Comparison of ENCODE assay signal across 22 cellular contexts in the genomic region with DNA sequence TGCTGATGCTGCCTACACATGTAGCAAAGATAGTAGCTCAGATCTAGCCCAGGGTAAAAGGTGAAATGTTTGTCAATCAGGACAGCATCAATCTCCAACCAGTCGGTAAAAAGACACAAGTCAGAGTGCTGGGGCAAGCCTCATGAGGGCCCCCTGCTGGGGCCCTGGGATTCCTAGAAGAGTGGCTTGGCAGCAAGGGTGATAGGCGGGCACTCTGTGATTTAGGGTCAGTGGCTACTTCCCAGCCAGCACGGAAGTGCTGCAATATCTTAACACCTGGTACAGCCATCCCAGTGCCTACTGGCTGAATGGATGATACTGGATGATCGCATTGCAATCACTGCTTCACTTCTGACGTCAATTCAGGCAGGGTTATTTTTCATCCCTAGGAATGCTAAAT.
DNase-seq lines count a peak whose midpoint lies in the region; ATAC-seq and TF ChIP-seq lines count a peak whose summit lies in the region.
"Had no signal": no experiment of that assay in that cellular context is flagged by ENCODE, and none has a peak within 500 bp of the region (broad histone marks: within the 10 kb centered on the region; RNA-seq: fewer than 3 reads in every experiment).

No MANE protein-coding gene starts in this region.

- no peaks in the 10 kb centered on the region for H3K27me3 ChIP-seq in Karpas-422 (ENCODE audit: low read length)
- H3K27me3 ChIP-seq in colonic mucosa, result no peaks in the 10 kb centered on the region
- peaks cover 92% of the 10 kb centered on the region for H3K27me3 ChIP-seq in WERI-Rb-1 (ENCODE audit: insufficient read depth, low read depth, severe bottlenecking)
- H3K27me3 ChIP-seq: BE2C had no signal

- peak; percentile 41 for ATAC-seq in mucosa of descending colon

- TF ChIP-seq CTCF in colonic mucosa (IDR thresholded peaks at IDR 0.05) (peak; percentile 33), mucosa of descending colon (IDR thresholded peaks at IDR 0.05) (no peak), WERI-Rb-1 (IDR thresholded peaks at IDR 0.05; ENCODE audit: low read depth, low read length) (no peak)

- H3K9ac ChIP-seq in Karpas-422 (ENCODE audit: low read length), result no peak overlapping the region
- no peak overlapping the region for H3K9ac ChIP-seq in colonic mucosa (ENCODE audit: low read depth in 2 of 2, low read length in 2 of 2)

- no peak overlapping the region for H2AFZ ChIP-seq in Karpas-422 (ENCODE audit: low read length)
- H2AFZ ChIP-seq: PC-9 had no signal

- H3K79me2 ChIP-seq in Karpas-422 (ENCODE audit: low read length), result no peaks in the 10 kb centered on the region

- no peaks in the 10 kb centered on the region for H4K20me1 ChIP-seq in Karpas-422 (ENCODE audit: insufficient read depth, low read depth, low read length)

- no peak overlapping the region for H3K4me2 ChIP-seq in Karpas-422 (ENCODE audit: low read depth, low read length, poor library complexity, severe bottlenecking)
- H3K4me2 ChIP-seq: PC-9 had no signal

- no peaks in the 10 kb centered on the region for H3K9me3 ChIP-seq in Karpas-422 (ENCODE audit: low read length)
- no peaks in the 10 kb centered on the region for H3K9me3 ChIP-seq in colonic mucosa
- peaks cover 5% of the 10 kb centered on the region for H3K9me3 ChIP-seq in mucosa of descending colon
- peaks cover 4% of the 10 kb centered on the region for H3K9me3 ChIP-seq in WERI-Rb-1 (ENCODE audit: severe bottlenecking)
- H3K9me3 ChIP-seq: BE2C had no signal

- no peak overlapping the region for H3K27ac ChIP-seq in Karpas-422 (ENCODE audit: low read length)
- H3K27ac ChIP-seq in colonic mucosa, result no peak overlapping the region
- no peak overlapping the region for H3K27ac ChIP-seq in WERI-Rb-1
- H3K27ac ChIP-seq: PC-9 had no signal

- H3K4me1 ChIP-seq in Karpas-422 (ENCODE audit: low read length) (no peaks in the 10 kb centered on the region), colonic mucosa (no peaks in the 10 kb centered on the region), mucosa of descending colon (ENCODE audit: low read depth) (no peaks in the 10 kb centered on the region)
- H3K4me1 ChIP-seq: BE2C had no signal

- H3K36me3 ChIP-seq in Karpas-422 (ENCODE audit: insufficient read depth, low read length), result no peaks in the 10 kb centered on the region
- H3K36me3 ChIP-seq in colonic mucosa, result no peaks in the 10 kb centered on the region
- H3K36me3 ChIP-seq in mucosa of descending colon (ENCODE audit: low read depth), result no peaks in the 10 kb centered on the region
- no peaks in the 10 kb centered on the region for H3K36me3 ChIP-seq in WERI-Rb-1
- H3K36me3 ChIP-seq: BE2C had no signal

- H3K4me3 ChIP-seq in Karpas-422 (ENCODE audit: low read length), result no peak overlapping the region
- H3K4me3 ChIP-seq in colonic mucosa, result no peak overlapping the region
- no peak overlapping the region for H3K4me3 ChIP-seq in mucosa of descending colon
- no peak overlapping the region for H3K4me3 ChIP-seq in WERI-Rb-1 (ENCODE audit: low read depth, low read length)
- H3K4me3 ChIP-seq: PC-9 had no signal

- intact Hi-C loops in colonic mucosa (cut with DNase I), result loop anchor here (10.0 kb wide), 1 partner anchor 468 kb away; no protein-coding TSS in a partner anchor
- intact Hi-C loops in mucosa of descending colon (cut with DNase I, micrococcal nuclease), result no loop called here

- peak; percentile 12 for DNase-seq in DMS53 (lab: John Stamatoyannopoulos, UW)
- no peak for DNase-seq in DMS53 treated with DMSO at 0.1 percent for 48 hours (lab: John Stamatoyannopoulos, UW; ENCODE audit: unreplicated experiment)
- peak; percentile 70 for DNase-seq in Karpas-422
- no peak for DNase-seq in colonic mucosa
- peak in 2 of 3 donors; percentile 34 to 39 for DNase-seq in mucosa of descending colon
- DNase-seq in NCI-H1417 treated with DMSO at 0.1 percent for 48 hours (lab: John Stamatoyannopoulos, UW), result no peak
- no peak for DNase-seq in stimulated activated CD4-positive, alpha-beta T cell treated with anti-CD3 and anti-CD28 coated beads, Interleukin-2, amount 100 ng/mL, for 24 hours
- DNase-seq in WERI-Rb-1, result no peak
- DNase-seq: activated CD4-positive, alpha-beta T cell treated with anti-CD3 and anti-CD28 coated beads, Interleukin-2, amount 50 U/mL, for 1 hour; activated CD8-positive, alpha-beta memory T cell treated with anti-CD3 and anti-CD28 coated beads, Interleukin-2, amount 50 U/mL, for 4 hours; activated naive CD8-positive, alpha-beta T cell treated with anti-CD3 and anti-CD28 coated beads, Interleukin-2, amount 50 U/mL, for 24 hours; BE2C; COR-L47; cortex of kidney; hippocampal formation; mammary epithelial cell; NCI-H1436; NCI-H2171; NCI-H82; PC-9; retina; stimulated activated CD8-positive, alpha-beta memory T cell treated with anti-CD3 and anti-CD28 coated beads, Interleukin-4, amount 100 ng/mL, for 48 hours had no signal

- no peaks in the 10 kb centered on the region for H3K9me2 ChIP-seq in Karpas-422 (replicated peaks; ENCODE audit: insufficient read depth, low read length)

Comparison
In these comparisons a context has a peak if more than half of its experiments do, and no peak if none do; other contexts are left out.
1. DNase-seq: peak in DMS53 (single experiment), Karpas-422 (single experiment) and mucosa of descending colon (2 of 3); none in DMS53 treated with DMSO at 0.1 percent for 48 hours (single experiment), colonic mucosa (single experiment), NCI-H1417 treated with DMSO at 0.1 percent for 48 hours (single experiment), stimulated activated CD4-positive, alpha-beta T cell treated with anti-CD3 and anti-CD28 coated beads, Interleukin-2, amount 100 ng/mL, for 24 hours (0 of 2) and WERI-Rb-1 (single experiment).